ENCODE assay signal across 16 cellular contexts in genomic region chr11:28627690-28628255, GRCh38.
"Had no signal": no experiment of that assay in that cellular context is flagged by ENCODE, and none has a peak within 500 bp of the region (broad histone marks: within the 10 kb centered on the region; RNA-seq: fewer than 3 reads in every experiment).

No MANE protein-coding gene starts in this region.

- H3K27me3 ChIP-seq: esophagus muscularis mucosa, stomach, testis, upper lobe of left lung had no signal

- H3K36me3 ChIP-seq: esophagus muscularis mucosa, left ventricle myocardium inferior, prostate gland, stomach, upper lobe of left lung had no signal

- DNase-seq: activated CD4-positive, CD25-positive, alpha-beta regulatory T cell; activated naive CD4-positive, alpha-beta T cell treated with Interleukin-2 at 50 U/mL for 16 hours; activated T-cell treated with anti-CD3 and anti-CD28 coated beads for 4 hours; anterior cingulate cortex; cortex of kidney; effector CD4-positive, alpha-beta T cell; hippocampal formation; left ventricle myocardium inferior; mesenchymal stem cell; natural killer cell; stimulated activated CD4-positive, alpha-beta T cell treated with anti-CD3 and anti-CD28 coated beads, Interleukin-1b, Interleukin-23, amount 100 ng/mL, for 48 hours; stomach; testis; upper lobe of left lung had no signal

- H3K27ac ChIP-seq: esophagus muscularis mucosa, left ventricle myocardium inferior, prostate gland, stomach, testis, upper lobe of left lung had no signal

- H3K9me3 ChIP-seq: esophagus muscularis mucosa, left ventricle myocardium inferior, prostate gland, stomach, testis, upper lobe of left lung had no signal

- H3K4me1 ChIP-seq: esophagus muscularis mucosa, left ventricle myocardium inferior, prostate gland, stomach, testis, upper lobe of left lung had no signal

- H3K4me3 ChIP-seq: esophagus muscularis mucosa, left ventricle myocardium inferior, prostate gland, stomach, testis, upper lobe of left lung had no signal
